8 cellular contexts compared by ENCODE assay signal in the genomic region with DNA sequence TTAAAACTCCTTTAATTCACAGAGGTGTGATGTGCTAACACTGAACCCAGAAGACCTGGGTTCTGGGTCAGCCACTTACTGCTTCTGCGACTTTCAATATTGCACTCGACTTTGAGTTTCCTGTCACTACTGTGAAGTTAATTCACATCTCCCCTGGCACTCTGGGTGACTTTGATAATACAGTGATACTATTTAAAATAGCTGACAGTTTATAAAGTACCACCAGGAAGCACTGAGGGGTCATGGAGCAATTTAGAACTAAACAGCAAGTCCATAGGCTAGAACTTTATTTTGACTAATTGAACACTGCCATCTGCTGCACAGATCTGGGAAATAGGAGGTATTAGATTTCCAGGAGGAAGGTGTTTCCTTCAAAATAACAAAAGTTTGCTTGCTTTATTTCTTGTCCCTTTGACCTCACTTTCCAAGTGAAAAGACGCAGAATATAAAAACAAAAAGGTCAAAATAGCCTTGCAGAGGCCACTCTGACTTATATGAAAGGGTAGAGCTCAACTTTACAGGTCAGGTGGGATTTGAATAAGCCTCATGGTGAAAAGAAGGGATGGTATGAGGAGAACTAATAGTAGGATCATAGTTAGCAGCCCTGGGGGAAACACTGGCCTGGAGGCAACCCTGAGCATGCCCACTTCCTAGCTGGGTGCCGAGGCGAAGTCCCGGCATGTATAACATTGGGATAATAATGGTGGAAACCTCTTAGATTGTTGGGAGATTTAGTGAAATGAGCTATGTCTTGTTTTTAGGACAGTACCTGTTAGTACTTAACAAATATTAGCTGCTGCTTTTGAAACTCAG. TPM values are rescaled to one million over a fixed set of nuclear protein-coding genes. Genes with fewer than 3 reads are reported as not detected.
DNase-seq lines count a peak whose midpoint lies in the region; ATAC-seq and TF ChIP-seq lines count a peak whose summit lies in the region.

No MANE protein-coding gene starts in this region.

- no peaks in the 10 kb centered on the region for H3K4me1 ChIP-seq in left lung

- no peak for DNase-seq in Right ventricle myocardium superior
- DNase-seq in Right ventricle myocardium inferior (ENCODE audit: missing footprints), result no peak
- DNase-seq in NCI-H1417 treated with DMSO at 0.1 percent for 48 hours (lab: John Stamatoyannopoulos, UW), result peak; percentile 26
- DNase-seq in brain microvascular endothelial cell, result peak; percentile 37
- DNase-seq in left lung, result no peak
- DNase-seq in SHP77 treated with DMSO at 0.1 percent for 48 hours (lab: John Stamatoyannopoulos, UW), result no peak
- DNase-seq in stimulated activated CD4-positive, alpha-beta T cell treated with anti-CD3 and anti-CD28 coated beads, Interleukin-4, amount 100 ng/mL, for 4 hours, result no peak

- TF ChIP-seq CTCF in brain microvascular endothelial cell (IDR thresholded peaks at IDR 0.05; ENCODE audit: low read depth, low read length, missing control alignments), result peak; percentile 28
- TF ChIP-seq CTCF in left lung (IDR thresholded peaks at IDR 0.05), result peak; percentile 33

- in situ Hi-C loops in brain microvascular endothelial cell (cut with HindIII; ENCODE audit: low pct_ligation_motif_present, low sequenced_read_pairs), result no loop called here

- ATAC-seq in Right ventricle myocardium superior (ENCODE audit: poor library complexity) (peak; percentile 75), Right ventricle myocardium inferior (no peak), left lung (peak; percentile 74), GM21423 (IDR thresholded peaks at IDR 0.05; ENCODE audit: unreplicated experiment) (no peak)

- no peak overlapping the region for H3K27ac ChIP-seq in brain microvascular endothelial cell
- no peak overlapping the region for H3K27ac ChIP-seq in left lung

- H3K36me3 ChIP-seq in brain microvascular endothelial cell (replicated peaks) (no peaks in the 10 kb centered on the region), left lung (no peaks in the 10 kb centered on the region)

- H3K4me3 ChIP-seq in brain microvascular endothelial cell (ENCODE audit: low read depth, low read length), result no peak overlapping the region
- no peak overlapping the region for H3K4me3 ChIP-seq in left lung

- no peaks in the 10 kb centered on the region for H3K9me3 ChIP-seq in left lung

- intact Hi-C loops in Right ventricle myocardium superior (cut with DNase I), result loop anchor here (2.0 to 10.0 kb wide), 2 partner anchors 141 to 245 kb away; no protein-coding TSS in a partner anchor
- intact Hi-C loops in Right ventricle myocardium inferior (cut with DNase I), result loop anchor here (2.0 to 5.0 kb wide), 2 partner anchors 143 to 239 kb away; no protein-coding TSS in a partner anchor
- intact Hi-C loops in left lung (cut with DNase I), result loop anchor here in 1 of 2 donors (5.0 kb wide), 1 partner anchor 242 kb away; no protein-coding TSS in a partner anchor

- H3K27me3 ChIP-seq in brain microvascular endothelial cell (replicated peaks) (peaks cover 2% of the 10 kb centered on the region), left lung (no peaks in the 10 kb centered on the region)

RNA-seq across cellular contexts. Expression of gene ZNF518B, which starts 53.4 kb away (rescaled TPM):
- 20.2 TPM for total RNA-seq in Right ventricle myocardium superior
- total RNA-seq in Right ventricle myocardium inferior, result 22.8 TPM
- 10 to 100 TPM; 17.3 to 19.2 TPM for total RNA-seq in left lung

Comparison
In these comparisons a context has a peak if more than half of its experiments do, and no peak if none do; other contexts are left out.
1. ATAC-seq: peak in Right ventricle myocardium superior (single experiment) and left lung (single experiment); none in Right ventricle myocardium inferior (single experiment) and GM21423 (single experiment).
2. DNase-seq: peak in NCI-H1417 treated with DMSO at 0.1 percent for 48 hours (single experiment) and brain microvascular endothelial cell (single experiment); none in Right ventricle myocardium superior (single experiment), Right ventricle myocardium inferior (single experiment), left lung (0 of 2), SHP77 treated with DMSO at 0.1 percent for 48 hours (single experiment) and stimulated activated CD4-positive, alpha-beta T cell treated with anti-CD3 and anti-CD28 coated beads, Interleukin-4, amount 100 ng/mL, for 4 hours (0 of 2).